Comparison of ENCODE assay signal across 19 cellular contexts in genomic region chr2:16102287-16102975, GRCh38.
"Had no signal": no experiment of that assay in that cellular context is flagged by ENCODE, and none has a peak within 500 bp of the region (broad histone marks: within the 10 kb centered on the region; RNA-seq: fewer than 3 reads in every experiment).

No MANE protein-coding gene starts in this region.

- H3K27ac Mint-ChIP-seq: activated naive CD4-positive, alpha-beta T cell treated with anti-CD3 and anti-CD28 coated beads, Interleukin-2, amount 50 U/mL, for 72 hours; memory B cell; natural killer cell; stimulated activated naive CD8-positive, alpha-beta T cell treated with anti-CD3 and anti-CD28 coated beads, Interleukin-15, Interleukin-2, amounts not matched to agents 100 ng/mL and 50 ng/mL, for 24 hours; type B pancreatic cell had no signal

- DNase-seq: activated CD4-positive, alpha-beta T cell treated with anti-CD3 and anti-CD28 coated beads, Interleukin-2, amount 50 U/mL, for 48 hours; activated gamma-delta T cell; amniotic stem cell; dermis blood vessel endothelial cell; effector memory CD4-positive, alpha-beta T cell; esophagus squamous epithelium; heart right ventricle; natural killer cell; occipital lobe; posterior cingulate gyrus; stimulated activated CD4-positive, alpha-beta T cell treated with anti-CD3 and anti-CD28 coated beads, Interleukin-2, amount 100 ng/mL, for 24 hours; T-helper 2 cell had no signal

- ATAC-seq: activated naive CD4-positive, alpha-beta T cell treated with anti-CD3 and anti-CD28 coated beads, Interleukin-2, amount 50 U/mL, for 72 hours; heart right ventricle; natural killer cell had no signal

- H3K36me3 Mint-ChIP-seq: activated naive CD4-positive, alpha-beta T cell treated with anti-CD3 and anti-CD28 coated beads, Interleukin-2, amount 50 U/mL, for 72 hours; memory B cell; natural killer cell; type B pancreatic cell had no signal

- H3K36me3 ChIP-seq: cardiac muscle cell, esophagus squamous epithelium, heart right ventricle, suprapubic skin had no signal

- H3K9me3 ChIP-seq: esophagus squamous epithelium, heart right ventricle, suprapubic skin had no signal

- H3K27me3 Mint-ChIP-seq: stimulated activated naive CD8-positive, alpha-beta T cell treated with anti-CD3 and anti-CD28 coated beads, Interleukin-15, Interleukin-2, amounts not matched to agents 100 ng/mL and 50 ng/mL, for 24 hours; type B pancreatic cell had no signal

- H3K27ac ChIP-seq: cardiac muscle cell, esophagus squamous epithelium, heart right ventricle, suprapubic skin, VCaP had no signal

- H3K27me3 ChIP-seq: cardiac muscle cell had no signal

- H3K4me3 Mint-ChIP-seq: memory B cell; natural killer cell; stimulated activated naive CD8-positive, alpha-beta T cell treated with anti-CD3 and anti-CD28 coated beads, Interleukin-15, Interleukin-2, amounts not matched to agents 100 ng/mL and 50 ng/mL, for 24 hours; type B pancreatic cell had no signal

- H3K4me3 ChIP-seq: cardiac muscle cell, esophagus squamous epithelium, heart right ventricle, suprapubic skin had no signal

- H3K4me1 Mint-ChIP-seq: memory B cell, natural killer cell had no signal

- H3K9me3 Mint-ChIP-seq: activated naive CD4-positive, alpha-beta T cell treated with anti-CD3 and anti-CD28 coated beads, Interleukin-2, amount 50 U/mL, for 72 hours; memory B cell; natural killer cell; stimulated activated naive CD8-positive, alpha-beta T cell treated with anti-CD3 and anti-CD28 coated beads, Interleukin-15, Interleukin-2, amounts not matched to agents 100 ng/mL and 50 ng/mL, for 24 hours; type B pancreatic cell had no signal
